ENCODE assay signal across 26 cellular contexts in genomic region chrX:531611-531936, GRCh38.
DNase-seq lines count a peak whose midpoint lies in the region; ATAC-seq and TF ChIP-seq lines count a peak whose summit lies in the region.
"Had no signal": no experiment of that assay in that cellular context is flagged by ENCODE, and none has a peak within 500 bp of the region (broad histone marks: within the 10 kb centered on the region; RNA-seq: fewer than 3 reads in every experiment).

No MANE protein-coding gene starts in this region.

- H3K4me2 ChIP-seq in Karpas-422 (ENCODE audit: low read depth, low read length, poor library complexity, severe bottlenecking) = peak overlapping the region; percentile 59
- H3K4me2 ChIP-seq in neuronal stem cell (ENCODE audit: insufficient read depth, low read length, poor library complexity, severe bottlenecking) = no peak overlapping the region
- H3K4me2 ChIP-seq: PC-9 had no signal

- intact Hi-C loops in uterus (cut with DNase I; ENCODE audit: low total_unique reads) = no loop called here

- no peaks in the 10 kb centered on the region for H4K20me1 ChIP-seq in Karpas-422 (ENCODE audit: insufficient read depth, low read depth, low read length)

- H3K27ac ChIP-seq in Karpas-422 (ENCODE audit: low read length) (peak overlapping the region; percentile 84), neuronal stem cell (replicated peaks; ENCODE audit: low read length) (no peak overlapping the region), uterus (no peak overlapping the region)
- H3K27ac ChIP-seq: PC-9, SJCRH30 had no signal

- H3K27me3 ChIP-seq in Karpas-422 (ENCODE audit: low read length) (no peaks in the 10 kb centered on the region), iPS-15b (ENCODE audit: control insufficient read depth, insufficient read depth, low read length) (peaks cover 1% of the 10 kb centered on the region), neuronal stem cell (ENCODE audit: control insufficient read depth in 3 of 3, insufficient read depth in 3 of 3, low read depth in 1 of 3, low read length in 3 of 3) (peaks cover 0 to 3% (median 0%) of the 10 kb centered on the region in 3 experiments), uterus (no peaks in the 10 kb centered on the region)
- H3K27me3 ChIP-seq: BE2C, SJCRH30 had no signal

- no peaks in the 10 kb centered on the region for H3K9me3 ChIP-seq in ES-I3 (ENCODE audit: control insufficient read depth, insufficient read depth, low read length)
- H3K9me3 ChIP-seq in Karpas-422 (ENCODE audit: low read length) = no peaks in the 10 kb centered on the region
- H3K9me3 ChIP-seq in iPS-15b (ENCODE audit: control insufficient read depth, insufficient read depth, low read length) = no peaks in the 10 kb centered on the region
- peaks cover 0 to 2% of the 10 kb centered on the region in 2 donors for H3K9me3 ChIP-seq in neuronal stem cell (replicated peaks in 1 of 2; ENCODE audit: control insufficient read depth in 2 of 2, insufficient read depth in 1 of 2, low read depth in 1 of 2, low read length in 2 of 2)
- no peaks in the 10 kb centered on the region for H3K9me3 ChIP-seq in uterus
- H3K9me3 ChIP-seq: BE2C, HAP-1, SJCRH30 had no signal

- WGBS in neuronal stem cell (ENCODE audit: extremely low coverage in 2 of 2, insufficient read length in 2 of 2, insufficient replicate concordance in 1 of 2), 2 donors = no CpG with 5 or more reads among the region's 6 CpGs

- H2AFZ ChIP-seq in Karpas-422 (ENCODE audit: low read length) (peak overlapping the region; percentile 16), neuronal stem cell (ENCODE audit: low read length) (no peak overlapping the region)
- H2AFZ ChIP-seq: PC-9 had no signal

- no peak overlapping the region for H2BK120ac ChIP-seq in neuronal stem cell (ENCODE audit: low read depth, low read length)

- H3K79me2 ChIP-seq in Karpas-422 (ENCODE audit: low read length) = no peaks in the 10 kb centered on the region

- H3K18ac ChIP-seq in neuronal stem cell (ENCODE audit: low read length) = peak overlapping the region; percentile 72

- H2BK5ac ChIP-seq in neuronal stem cell (ENCODE audit: low read length) = no peak overlapping the region

- H3K4me1 ChIP-seq in ES-I3 (ENCODE audit: insufficient read depth, low read length) (no peaks in the 10 kb centered on the region), Karpas-422 (ENCODE audit: low read length) (peaks cover 27% of the 10 kb centered on the region), iPS-15b (ENCODE audit: control insufficient read depth, insufficient read depth, low read length) (peaks cover 2% of the 10 kb centered on the region), neuronal stem cell (ENCODE audit: control insufficient read depth in 2 of 2, insufficient read depth in 1 of 2, low read depth in 1 of 2, low read length in 2 of 2) (no peaks in the 10 kb centered on the region), uterus (no peaks in the 10 kb centered on the region)
- H3K4me1 ChIP-seq: BE2C, HAP-1, SJCRH30 had no signal

- TF ChIP-seq CTCF in uterus (IDR thresholded peaks at IDR 0.05) = no peak

- H4K8ac ChIP-seq in neuronal stem cell (ENCODE audit: low read depth, low read length) = no peak overlapping the region

- no peak overlapping the region for H3K4ac ChIP-seq in neuronal stem cell (ENCODE audit: low read length)

- DNase-seq in Karpas-422 (peak; percentile 93), neuronal stem cell (ENCODE audit: low spot score) (no peak), NCI-H2081 treated with DMSO at 0.1 percent for 48 hours (lab: John Stamatoyannopoulos, UW) (no peak), uterus (no peak)
- DNase-seq: 8988T; ACHN; BE2C; CD8-positive, alpha-beta memory T cell; DMS79 treated with DMSO at 0.1 percent for 48 hours; HFFc6; MV-4-11; NCI-H1105; NCI-H1436 treated with DMSO at 0.1 percent for 48 hours; NCI-H187 treated with DMSO at 0.1 percent for 48 hours; NCI-H2107; NCI-H446; NCI-H524 treated with DMSO at 0.1 percent for 48 hours; NCI-H774; PC-9; SJCRH30 had no signal

- H3K79me1 ChIP-seq in neuronal stem cell (ENCODE audit: low read depth, low read length) = no peaks in the 10 kb centered on the region

- no peak for ATAC-seq in HG03460 (IDR thresholded peaks at IDR 0.05; ENCODE audit: unreplicated experiment)
- ATAC-seq: Right ventricle myocardium inferior, SK-N-SH treated with all-trans-retinoic acid at 6 μM for 48 hours had no signal

- no peak overlapping the region for H2BK15ac ChIP-seq in neuronal stem cell (ENCODE audit: low read length)

- H3K36me3 ChIP-seq in ES-I3 (ENCODE audit: insufficient read depth, low read length) (no peaks in the 10 kb centered on the region), Karpas-422 (ENCODE audit: insufficient read depth, low read length) (no peaks in the 10 kb centered on the region; the same call in 1 of the 2 replicates), iPS-15b (ENCODE audit: control insufficient read depth, insufficient read depth, low read length) (no peaks in the 10 kb centered on the region), neuronal stem cell (replicated peaks in 1 of 2; ENCODE audit: control insufficient read depth in 2 of 2, insufficient read depth in 2 of 2, low read length in 2 of 2) (no peaks in the 10 kb centered on the region), uterus (no peaks in the 10 kb centered on the region)
- H3K36me3 ChIP-seq: BE2C, HAP-1, SJCRH30 had no signal

- H2AK5ac ChIP-seq in neuronal stem cell (ENCODE audit: low read depth, low read length) = no peak overlapping the region

- H3K14ac ChIP-seq in neuronal stem cell (ENCODE audit: low read length) = no peak overlapping the region

- H3K23ac ChIP-seq in neuronal stem cell (ENCODE audit: low read depth, low read length, poor library complexity) = no peak overlapping the region

- TF ChIP-seq POLR2A in uterus (IDR thresholded peaks at IDR 0.05) = no peak

- no peak overlapping the region for H4K91ac ChIP-seq in neuronal stem cell (ENCODE audit: low read depth, low read length, poor library complexity)

- peak overlapping the region; percentile 51 for H3K4me3 ChIP-seq in Karpas-422 (ENCODE audit: low read length)
- H3K4me3 ChIP-seq in iPS-15b (ENCODE audit: low read depth, low read length) = peak overlapping the region; percentile 36
- H3K4me3 ChIP-seq in neuronal stem cell (ENCODE audit: low read length in 2 of 2) = no peak overlapping the region
- H3K4me3 ChIP-seq in uterus = no peak overlapping the region
- H3K4me3 ChIP-seq: HAP-1, PC-9, SJCRH30 had no signal

- no peaks in the 10 kb centered on the region for H3K9me2 ChIP-seq in Karpas-422 (replicated peaks; ENCODE audit: insufficient read depth, low read length)

- H3K9ac ChIP-seq in ES-I3 (ENCODE audit: low read depth, low read length) (peak overlapping the region; percentile 10; the same call in 1 of the 2 replicates), Karpas-422 (ENCODE audit: low read length) (peak overlapping the region; percentile 70), iPS-15b (ENCODE audit: low read depth, low read length) (no peak overlapping the region), neuronal stem cell (ENCODE audit: low read depth, low read length, poor library complexity) (no peak overlapping the region)

- no peak overlapping the region for H2BK12ac ChIP-seq in neuronal stem cell (ENCODE audit: low read length)

Comparison
In these comparisons a context has a peak if more than half of its experiments do, and no peak if none do; other contexts are left out.
1. H3K9ac ChIP-seq: peak in ES-I3 (single experiment) and Karpas-422 (single experiment); none in iPS-15b (single experiment) and neuronal stem cell (single experiment).
2. H3K4me3 ChIP-seq: peak in Karpas-422 (single experiment) and iPS-15b (single experiment); none in neuronal stem cell (0 of 2) and uterus (0 of 2).